20 cellular contexts compared by ENCODE assay signal in genomic region chr17:79627184-79627765, GRCh38. TPM values are rescaled to one million over a fixed set of nuclear protein-coding genes. Genes with fewer than 3 reads are reported as not detected.
DNase-seq lines count a peak whose midpoint lies in the region; ATAC-seq, FAIRE-seq and TF ChIP-seq lines count a peak whose summit lies in the region.
"Had no signal": no experiment of that assay in that cellular context is flagged by ENCODE, and none has a peak within 500 bp of the region (broad histone marks: within the 10 kb centered on the region; RNA-seq: fewer than 3 reads in every experiment).

No MANE protein-coding gene starts in this region.

- FAIRE-seq in frontal cortex (lab: Jason Lieb, UNC): no peak

- H3K36me3 ChIP-seq in adrenal gland (replicated peaks in 1 of 2): no peaks in the 10 kb centered on the region

- intact Hi-C loops in adrenal gland (cut with DNase I): no loop called here

- no peak overlapping the region for H3K4me3 ChIP-seq in adrenal gland
- H3K4me3 ChIP-seq: testis had no signal

- no peaks in the 10 kb centered on the region for H3K4me1 Mint-ChIP-seq in activated naive CD8-positive, alpha-beta T cell treated with anti-CD3 and anti-CD28 coated beads, Interleukin-2, amount 10 ng/mL, durations not matched to agents 7 days and 5 days
- H3K4me1 Mint-ChIP-seq in activated naive CD8-positive, alpha-beta T cell treated with anti-CD3 and anti-CD28 coated beads, Interleukin-2, amount 50 U/mL, for 24 hours: no peaks in the 10 kb centered on the region
- H3K4me1 Mint-ChIP-seq in mesothelial cell of epicardium (peaks cover 20% of the 10 kb centered on the region), type B pancreatic cell (ENCODE audit: unreplicated experiment) (peaks cover 13% of the 10 kb centered on the region)

- POLR2A ChIA-PET in activated naive CD8-positive, alpha-beta T cell treated with anti-CD3 and anti-CD28 coated beads, Interleukin-2, amount 10 ng/mL, durations not matched to agents 7 days and 5 days (lab: Charles Lee): no interaction called here

- ATAC-seq in activated naive CD8-positive, alpha-beta T cell treated with anti-CD3 and anti-CD28 coated beads, Interleukin-2, amount 10 ng/mL, durations not matched to agents 7 days and 5 days (ENCODE audit: low read depth): no peak
- ATAC-seq in activated naive CD8-positive, alpha-beta T cell treated with anti-CD3 and anti-CD28 coated beads, Interleukin-2, amount 50 U/mL, for 24 hours: no peak
- ATAC-seq in HG02938 (IDR thresholded peaks at IDR 0.05; ENCODE audit: unreplicated experiment): no peak
- ATAC-seq in GM18858 (IDR thresholded peaks at IDR 0.05; ENCODE audit: unreplicated experiment): no peak
- ATAC-seq: activated CD4-positive, CD25-positive, alpha-beta regulatory T cell treated with anti-CD3 and anti-CD28 coated beads, Interleukin-2, amount 50 U/mL, for 24 hours had no signal

- no peaks in the 10 kb centered on the region for H3K36me3 Mint-ChIP-seq in activated naive CD8-positive, alpha-beta T cell treated with anti-CD3 and anti-CD28 coated beads, Interleukin-2, amount 10 ng/mL, durations not matched to agents 7 days and 5 days
- H3K36me3 Mint-ChIP-seq in activated naive CD8-positive, alpha-beta T cell treated with anti-CD3 and anti-CD28 coated beads, Interleukin-2, amount 50 U/mL, for 24 hours (ENCODE audit: low read depth): no peaks in the 10 kb centered on the region
- no peaks in the 10 kb centered on the region for H3K36me3 Mint-ChIP-seq in mesothelial cell of epicardium
- no peaks in the 10 kb centered on the region for H3K36me3 Mint-ChIP-seq in type B pancreatic cell

- no peaks in the 10 kb centered on the region for H3K9me3 Mint-ChIP-seq in activated naive CD8-positive, alpha-beta T cell treated with anti-CD3 and anti-CD28 coated beads, Interleukin-2, amount 10 ng/mL, durations not matched to agents 7 days and 5 days
- H3K9me3 Mint-ChIP-seq in activated naive CD8-positive, alpha-beta T cell treated with anti-CD3 and anti-CD28 coated beads, Interleukin-2, amount 50 U/mL, for 24 hours: no peaks in the 10 kb centered on the region
- no peaks in the 10 kb centered on the region for H3K9me3 Mint-ChIP-seq in mesothelial cell of epicardium
- no peaks in the 10 kb centered on the region for H3K9me3 Mint-ChIP-seq in type B pancreatic cell
- H3K9me3 Mint-ChIP-seq: T-helper 1 cell treated with Interleukin-12 subunit alpha and Interleukin-12 subunit beta and Interleukin-4 antibody, amounts not matched to agents 30 μg/mL and 1 μg/mL, for 36 hours had no signal

- peaks cover 8% of the 10 kb centered on the region for H3K27me3 Mint-ChIP-seq in activated naive CD8-positive, alpha-beta T cell treated with anti-CD3 and anti-CD28 coated beads, Interleukin-2, amount 10 ng/mL, durations not matched to agents 7 days and 5 days
- peaks cover 14% of the 10 kb centered on the region for H3K27me3 Mint-ChIP-seq in activated naive CD8-positive, alpha-beta T cell treated with anti-CD3 and anti-CD28 coated beads, Interleukin-2, amount 50 U/mL, for 24 hours
- peaks cover 44% of the 10 kb centered on the region for H3K27me3 Mint-ChIP-seq in mesothelial cell of epicardium (ENCODE audit: low read depth)
- H3K27me3 Mint-ChIP-seq in type B pancreatic cell: peaks cover 11% of the 10 kb centered on the region

- no peaks in the 10 kb centered on the region for H3K9me3 ChIP-seq in adrenal gland (replicated peaks in 1 of 3)
- H3K9me3 ChIP-seq: testis had no signal

- TF ChIP-seq POLR2A in adrenal gland (IDR thresholded peaks at IDR 0.05): no peak

- TF ChIP-seq CTCF in adrenal gland (IDR thresholded peaks at IDR 0.05) (no peak), mesothelial cell of epicardium (IDR thresholded peaks at IDR 0.05; ENCODE audit: unreplicated experiment) (no peak), type B pancreatic cell (conservative IDR thresholded peaks at IDR 0.05) (no peak)

- H3K27ac ChIP-seq in adrenal gland: no peak overlapping the region
- H3K27ac ChIP-seq: HL-60, testis had no signal

- H3K4me1 ChIP-seq in adrenal gland (replicated peaks in 1 of 2): no peaks in the 10 kb centered on the region
- H3K4me1 ChIP-seq: testis had no signal

- DNase-seq in activated naive CD8-positive, alpha-beta T cell treated with anti-CD3 and anti-CD28 coated beads, Interleukin-2, amount 10 ng/mL, durations not matched to agents 7 days and 5 days: peak; percentile 5
- DNase-seq in activated naive CD8-positive, alpha-beta T cell treated with anti-CD3 and anti-CD28 coated beads, Interleukin-2, amount 50 U/mL, for 24 hours: no peak
- DNase-seq in adrenal gland: peak in 4 of 7 donors; percentile 2 to 17 (median 6)
- DNase-seq in mesothelial cell of epicardium (ENCODE audit: low spot score in 2 of 2, unreplicated experiment in 2 of 2): peak; percentile 8 to 34
- DNase-seq in type B pancreatic cell (ENCODE audit: extremely low spot score, unreplicated experiment): peak; percentile 66
- DNase-seq in frontal cortex (ENCODE audit: low spot score in 2 of 2): no peak
- DNase-seq: AML-193; central memory CD4-positive, alpha-beta T cell; effector CD8-positive, alpha-beta T cell; hippocampal formation; NCI-H2029 treated with DMSO at 0.1 percent for 48 hours; Right ventricle myocardium superior had no signal

- H3K27ac Mint-ChIP-seq in activated naive CD8-positive, alpha-beta T cell treated with anti-CD3 and anti-CD28 coated beads, Interleukin-2, amount 10 ng/mL, durations not matched to agents 7 days and 5 days: no peak overlapping the region
- H3K27ac Mint-ChIP-seq in activated naive CD8-positive, alpha-beta T cell treated with anti-CD3 and anti-CD28 coated beads, Interleukin-2, amount 50 U/mL, for 24 hours: no peak overlapping the region
- H3K27ac Mint-ChIP-seq in mesothelial cell of epicardium (no peak overlapping the region), type B pancreatic cell (no peak overlapping the region)
- H3K27ac Mint-ChIP-seq: T-helper 1 cell treated with Interleukin-12 subunit alpha and Interleukin-12 subunit beta and Interleukin-4 antibody, amounts not matched to agents 30 μg/mL and 1 μg/mL, for 36 hours had no signal

- 79 to 87% (median 84%) methylated on average over 6 to 10 of the region's 10 CpGs for WGBS in adrenal gland, 4 donors

- H3K27me3 ChIP-seq in adrenal gland: no peaks in the 10 kb centered on the region
- H3K27me3 ChIP-seq: testis had no signal

- no peak overlapping the region for H3K4me3 Mint-ChIP-seq in activated naive CD8-positive, alpha-beta T cell treated with anti-CD3 and anti-CD28 coated beads, Interleukin-2, amount 10 ng/mL, durations not matched to agents 7 days and 5 days
- H3K4me3 Mint-ChIP-seq in activated naive CD8-positive, alpha-beta T cell treated with anti-CD3 and anti-CD28 coated beads, Interleukin-2, amount 50 U/mL, for 24 hours: no peak overlapping the region
- H3K4me3 Mint-ChIP-seq in mesothelial cell of epicardium (no peak overlapping the region), type B pancreatic cell (no peak overlapping the region)
- H3K4me3 Mint-ChIP-seq: T-helper 1 cell treated with Interleukin-12 subunit alpha and Interleukin-12 subunit beta and Interleukin-4 antibody, amounts not matched to agents 30 μg/mL and 1 μg/mL, for 36 hours had no signal

RNA-seq across cellular contexts. Expression of gene RBFOX3, which starts 16.4 kb away (rescaled TPM):
- total RNA-seq in activated naive CD8-positive, alpha-beta T cell treated with anti-CD3 and anti-CD28 coated beads, Interleukin-2, amount 10 ng/mL, durations not matched to agents 7 days and 5 days: not detected
- total RNA-seq in adrenal gland (under 1 TPM in 1 of 8 donors, not detected in 7; 0.16 TPM), mesothelial cell of epicardium (0.11 to 0.20 TPM in 2 of 3 replicates, not detected in the other), type B pancreatic cell (ENCODE audit: low replicate concordance) (1.6 and 2.0 TPM in 2 replicates), frontal cortex (5.7 TPM)
- polyA plus RNA-seq in adrenal gland: 1 to 10 TPM in 1 of 3 donors, under 1 TPM in 2; 0.29 to 1.3 (median 0.30) TPM
- total RNA-seq: fibroblast of lung, G401, Right ventricle myocardium superior had no signal
- polyA plus RNA-seq: fibroblast of lung had no signal

Comparison
In these comparisons a context has a peak if more than half of its experiments do, and no peak if none do; other contexts are left out.
1. DNase-seq: peak in activated naive CD8-positive, alpha-beta T cell treated with anti-CD3 and anti-CD28 coated beads, Interleukin-2, amount 10 ng/mL, durations not matched to agents 7 days and 5 days (single experiment), adrenal gland (4 of 7), mesothelial cell of epicardium (2 of 2) and type B pancreatic cell (single experiment); none in activated naive CD8-positive, alpha-beta T cell treated with anti-CD3 and anti-CD28 coated beads, Interleukin-2, amount 50 U/mL, for 24 hours (single experiment) and frontal cortex (0 of 2).